In genomic region chr15:38263996-38264395, GRCh38 we compare ENCODE assay signal across 1 cellular context.
TF ChIP-seq lines count a peak whose summit lies in the region.

No MANE protein-coding gene starts in this region.

TF ChIP-seq in WTC11, 78 proteins besides CTCF, POLR2A, EP300 and RAD21 (continued from another document):
- TF ChIP-seq MLX (CRISPR knock-in tag; IDR thresholded peaks at IDR 0.05) (no peak), MYBL2 (CRISPR knock-in tag; IDR thresholded peaks at IDR 0.05) (no peak), PRDM15 (CRISPR knock-in tag; IDR thresholded peaks at IDR 0.05) (no peak), FOXJ3 (CRISPR knock-in tag; IDR thresholded peaks at IDR 0.05; ENCODE audit: borderline replicate concordance) (no peak), MXD4 (CRISPR knock-in tag; IDR thresholded peaks at IDR 0.05; ENCODE audit: borderline replicate concordance) (no peak), ZNF317 (CRISPR knock-in tag; IDR thresholded peaks at IDR 0.05; ENCODE audit: borderline replicate concordance, low read depth) (no peak)
